9 cellular contexts compared by ENCODE assay signal in the genomic region with DNA sequence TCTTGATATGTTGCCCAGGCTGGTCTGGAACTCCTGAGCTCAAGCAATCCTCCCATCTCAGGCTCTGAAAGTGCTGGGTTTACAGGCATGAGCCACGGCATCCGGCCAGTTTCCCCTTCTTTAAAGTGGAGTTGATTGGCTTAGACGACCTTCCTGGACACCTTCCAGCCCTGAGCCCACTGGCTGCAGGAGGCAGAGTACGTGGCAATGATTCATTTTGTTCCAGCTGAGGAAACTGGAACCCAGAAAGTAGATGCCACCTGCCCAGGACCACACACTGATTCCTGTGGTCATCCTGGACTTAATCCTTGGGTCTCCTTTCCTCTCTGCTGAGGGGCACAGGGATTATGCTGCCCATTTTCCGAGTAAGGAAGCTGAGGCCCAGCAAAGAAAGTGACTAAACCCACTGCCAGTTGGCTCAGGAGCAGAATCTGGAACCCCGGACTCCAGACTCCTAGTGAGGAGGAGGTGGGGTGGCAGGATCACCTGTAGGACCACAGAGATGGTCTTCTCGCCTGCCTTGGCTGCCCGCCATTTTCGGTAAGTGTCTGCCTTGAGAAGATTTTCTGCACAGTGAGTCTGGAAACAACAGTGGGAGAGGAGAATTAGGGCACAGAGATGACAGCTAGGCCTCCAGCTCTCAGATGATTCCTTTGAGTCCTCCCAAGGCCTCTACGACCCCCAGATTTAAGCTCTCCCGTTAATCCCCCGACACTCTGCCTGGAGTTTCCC. TPM values are rescaled to one million over a fixed set of nuclear protein-coding genes. Genes with fewer than 3 reads are reported as not detected.
DNase-seq lines count a peak whose midpoint lies in the region; TF ChIP-seq lines count a peak whose summit lies in the region.
"Had no signal": no experiment of that assay in that cellular context is flagged by ENCODE, and none has a peak within 500 bp of the region (broad histone marks: within the 10 kb centered on the region; RNA-seq: fewer than 3 reads in every experiment).

No MANE protein-coding gene starts in this region.

- CTCF ChIA-PET in Caco-2 (lab: Charles Lee): interaction anchor here (1.0 to 1.4 kb wide), 3 partner anchors 19 to 22 kb away, joined by 4 to 6 read pairs (median 5); a partner anchor contains a TSS

- DNase-seq in Caco-2: no peak
- peak; percentile 32 for DNase-seq in NAMALWA (ENCODE audit: low spot score)
- peak in 3 of 61 donors; percentile 19 to 71 (median 32) for DNase-seq in caudate nucleus (lab: John Stamatoyannopoulos, UW)
- no peak for DNase-seq in cerebellum (ENCODE audit: low spot score)
- no peak for DNase-seq in midbrain (lab: John Stamatoyannopoulos, UW)
- no peak for DNase-seq in posterior vena cava (ENCODE audit: low spot score)
- DNase-seq in NCI-H2196 (lab: John Stamatoyannopoulos, UW; ENCODE audit: unreplicated experiment): no peak

- H3K36me3 ChIP-seq in Caco-2 (ENCODE audit: control insufficient read depth, insufficient read depth, low read length): no peaks in the 10 kb centered on the region
- peaks cover 8% of the 10 kb centered on the region for H3K36me3 ChIP-seq in muscle layer of colon (ENCODE audit: insufficient read depth, low read length)

- H3K4me1 ChIP-seq in Caco-2 (no peaks in the 10 kb centered on the region), muscle layer of colon (ENCODE audit: insufficient read depth, low read length) (peaks cover 14% of the 10 kb centered on the region)

- peak overlapping the region; percentile 96 for H3K27ac Mint-ChIP-seq in Caco-2 (ENCODE audit: unreplicated experiment)

- H3K27ac ChIP-seq in caudate nucleus (ENCODE audit: low read depth, low read length) (peak overlapping the region; percentile 81), muscle layer of colon (ENCODE audit: low read depth, low read length) (peak overlapping the region; percentile 62)

- H3K4me3 Mint-ChIP-seq in Caco-2 (ENCODE audit: unreplicated experiment): peak overlapping the region; percentile 95

- POLR2A ChIA-PET in Caco-2 (lab: Charles Lee): interaction anchor here (0.5 to 2.1 kb wide), 2 partner anchors 59 to 94 kb away, joined by 3 to 12 read pairs; no protein-coding TSS in a partner anchor

- TF ChIP-seq CTCF in Caco-2 (IDR thresholded peaks at IDR 0.05; ENCODE audit: insufficient read depth in 1 of 2, low read depth in 1 of 2, low read length in 1 of 2, severe bottlenecking in 1 of 2, unreplicated experiment in 1 of 2): no peak

- peaks cover 10% of the 10 kb centered on the region for H3K27me3 Mint-ChIP-seq in Caco-2 (ENCODE audit: insufficient read depth, unreplicated experiment)

- intact Hi-C loops in Caco-2 (cut with micrococcal nuclease; ENCODE audit: unreplicated experiment) (loop anchor here (1.0 kb wide), 1 partner anchor 22 kb away; a partner anchor contains a TSS), posterior vena cava (cut with DNase I) (no loop called here)

- no peaks in the 10 kb centered on the region for H3K27me3 ChIP-seq in Caco-2 (replicated peaks; ENCODE audit: control insufficient read depth, insufficient read depth, low read length)
- no peaks in the 10 kb centered on the region for H3K27me3 ChIP-seq in muscle layer of colon (ENCODE audit: control insufficient read depth in 1 of 2, insufficient read depth in 2 of 2, low read length in 2 of 2)

- H3K4me3 ChIP-seq in Caco-2 (ENCODE audit: low read depth, low read length) (peak overlapping the region; percentile 92), muscle layer of colon (ENCODE audit: low read depth in 1 of 2, low read length in 2 of 2) (peak overlapping the region; percentile 47 to 95)

- H3K9ac ChIP-seq in muscle layer of colon (ENCODE audit: low read length): peak overlapping the region; percentile 92

- BruUV-seq in Caco-2 (replicated peaks; lab: Mats Ljungman, UMichigan): TSS peak; percentile 41

- no peaks in the 10 kb centered on the region for H3K9me3 Mint-ChIP-seq in Caco-2 (ENCODE audit: unreplicated experiment)

- no peaks in the 10 kb centered on the region for H3K4me1 Mint-ChIP-seq in Caco-2 (ENCODE audit: low read depth, unreplicated experiment)

- H3K9me3 ChIP-seq in Caco-2: no peaks in the 10 kb centered on the region
- H3K9me3 ChIP-seq in muscle layer of colon (ENCODE audit: low read length): no peaks in the 10 kb centered on the region

- peaks cover 7% of the 10 kb centered on the region for H3K36me3 Mint-ChIP-seq in Caco-2 (ENCODE audit: insufficient read depth, unreplicated experiment)

RNA-seq across cellular contexts. Expression of a gene that starts 0.7 kb away (rescaled TPM):
- total RNA-seq in Caco-2 (2022): 40.7 and 44.5 TPM in 2 replicates
- total RNA-seq in cerebellum: 16.2 TPM
- 10 to 100 TPM; 13.7 to 14.2 TPM for total RNA-seq in posterior vena cava

RNA-seq across cellular contexts. Expression of a gene that starts 1.0 kb away (rescaled TPM):
- total RNA-seq in Caco-2 (2022) (0.30 TPM in 1 of 2 replicates, not detected in the other), cerebellum (7.7 TPM), posterior vena cava (10 to 100 TPM in 1 of 2 donors, 1 to 10 TPM in 1; 9.1 to 12.8 TPM)
- total RNA-seq: SK-MEL-5 had no signal

RNA-seq across cellular contexts. Expression of a gene that starts 21.3 kb away (rescaled TPM):
- total RNA-seq in Caco-2 (2022) (27.7 and 30.1 TPM in 2 replicates), cerebellum (76.6 TPM), posterior vena cava (10 to 100 TPM; 19.2 to 21.0 TPM)

RNA-seq across cellular contexts. Expression of a gene that starts 21.8 kb away (rescaled TPM):
- 13.2 and 16.9 TPM in 2 replicates for total RNA-seq in Caco-2 (2022)
- total RNA-seq in cerebellum: 7.1 TPM
- total RNA-seq in posterior vena cava: 10 to 100 TPM in 1 of 2 donors, 1 to 10 TPM in 1; 8.9 to 13.2 TPM

RNA-seq across cellular contexts. Expression of a gene that starts 37.3 kb away (rescaled TPM):
- total RNA-seq in Caco-2 (2022): 0.81 and 1.0 TPM in 2 replicates
- total RNA-seq in cerebellum: 0.09 TPM
- total RNA-seq in posterior vena cava: under 1 TPM; 0.23 to 0.38 TPM
- total RNA-seq: SK-MEL-5 had no signal
